1 cellular context compared by ENCODE assay signal in genomic region chr1:211035821-211036380, GRCh38.
TF ChIP-seq lines count a peak whose summit lies in the region.

No MANE protein-coding gene starts in this region.

TF ChIP-seq in IMR-90, 13 proteins besides CTCF, POLR2A, EP300 and RAD21 (continued from another document):
- no peak for TF ChIP-seq ELK1 (IDR thresholded peaks at IDR 0.05; ENCODE audit: borderline replicate concordance, low read depth, low read length)
